ENCODE assay signal across 22 cellular contexts in the genomic region with DNA sequence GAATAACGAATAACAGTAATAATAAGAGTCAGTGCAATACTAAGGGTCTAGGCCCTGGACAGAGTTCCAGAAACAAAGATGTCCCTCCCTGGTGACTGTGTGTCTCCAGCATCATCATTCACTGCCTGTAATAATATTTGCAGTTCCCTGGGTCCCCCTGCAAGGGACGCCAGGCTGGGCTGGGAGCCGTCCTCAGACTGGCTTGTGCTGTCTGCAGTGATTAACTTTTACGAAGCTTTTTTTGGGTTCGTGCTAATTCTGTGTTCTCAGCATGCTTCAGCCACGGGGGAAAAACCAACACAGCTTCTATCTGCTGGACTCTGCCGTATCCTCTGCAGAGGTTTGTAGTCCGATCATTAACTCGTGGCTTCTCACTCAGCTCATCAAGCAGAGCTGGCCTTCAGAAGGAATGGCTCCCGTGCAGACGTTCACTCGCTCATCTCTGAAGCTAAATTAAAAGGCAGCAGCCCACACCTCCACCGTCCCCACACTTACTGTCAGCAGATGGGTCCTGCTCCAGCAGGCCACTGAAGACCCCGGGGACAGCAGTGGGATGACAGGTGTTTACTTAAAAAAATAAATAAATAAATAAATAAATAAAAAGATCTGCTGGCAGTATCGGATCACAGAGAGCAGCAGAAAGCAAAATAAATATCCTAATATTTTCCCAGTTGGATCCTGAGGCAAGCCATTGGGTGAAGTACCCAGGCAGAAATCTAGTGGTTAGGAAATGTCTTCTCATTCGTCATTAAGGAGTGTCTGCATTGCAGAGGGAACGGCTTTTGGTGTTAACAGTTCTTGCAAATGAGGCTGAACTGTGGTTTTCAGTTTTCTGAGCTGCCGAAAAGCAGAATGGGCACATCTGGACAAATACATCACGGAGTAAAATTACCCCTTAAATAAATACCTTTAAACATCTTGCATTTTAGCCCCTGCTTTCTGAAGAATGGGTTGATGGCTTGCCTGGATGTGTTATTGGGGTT.
DNase-seq lines count a peak whose midpoint lies in the region; ATAC-seq and TF ChIP-seq lines count a peak whose summit lies in the region.
"Had no signal": no experiment of that assay in that cellular context is flagged by ENCODE, and none has a peak within 500 bp of the region (broad histone marks: within the 10 kb centered on the region; RNA-seq: fewer than 3 reads in every experiment).

No MANE protein-coding gene starts in this region.

- CTCF ChIA-PET in Caco-2 (lab: Charles Lee), result no interaction called here
- CTCF ChIA-PET in activated CD4-positive, alpha-beta T cell treated with anti-CD3 and anti-CD28 coated beads for 36 hours (lab: Charles Lee), result interaction anchor here (0.6 to 0.7 kb wide), 2 partner anchors 19 kb away, joined by 3 read pairs; no protein-coding TSS in a partner anchor

- H3K4me2 ChIP-seq in Karpas-422 (ENCODE audit: low read depth, low read length, poor library complexity, severe bottlenecking), result peak overlapping the region; percentile 63
- H3K4me2 ChIP-seq: KMS-11, neural progenitor cell had no signal

- H4K20me1 ChIP-seq in Karpas-422 (ENCODE audit: insufficient read depth, low read depth, low read length), result no peaks in the 10 kb centered on the region

- DNase-seq in natural killer cell, result no peak
- DNase-seq in natural killer cell treated with Interleukin-12 subunit alpha and Interleukin-12 subunit beta and Interleukin-15 and Interleukin-18, amount 100 ng/mL, for 72 hours (ENCODE audit: low spot score), result no peak
- peak; percentile 73 for DNase-seq in Karpas-422
- DNase-seq in Caco-2, result no peak
- DNase-seq in iPS-NIHi7 (ENCODE audit: extremely low spot score), result no peak
- DNase-seq in activated CD4-positive, alpha-beta T cell treated with anti-CD3 and anti-CD28 coated beads for 36 hours, result no peak
- DNase-seq: activated naive CD4-positive, alpha-beta T cell treated with anti-CD3 and anti-CD28 coated beads for 36 hours; CD8-positive, alpha-beta memory T cell; effector memory CD4-positive, alpha-beta T cell; erythroblast; foreskin keratinocyte; mammary epithelial cell; NCI-H1694; NCI-H510A; NK-92 treated with Interleukin-12 subunit alpha and Interleukin-12 subunit beta, amount 100 ng/mL, for 24 hours; SIG-M5; spleen had no signal

- H3K9me3 Mint-ChIP-seq in natural killer cell (no peaks in the 10 kb centered on the region), Caco-2 (ENCODE audit: unreplicated experiment) (no peaks in the 10 kb centered on the region)
- no peaks in the 10 kb centered on the region for H3K9me3 Mint-ChIP-seq in natural killer cell treated with Interleukin-12 subunit alpha and Interleukin-12 subunit beta and Interleukin-15 and Interleukin-18, amount 100 ng/mL, for 72 hours
- peaks cover 2% of the 10 kb centered on the region for H3K9me3 Mint-ChIP-seq in activated CD4-positive, alpha-beta T cell treated with anti-CD3 and anti-CD28 coated beads for 36 hours (ENCODE audit: low read depth)
- H3K9me3 Mint-ChIP-seq: activated naive CD4-positive, alpha-beta T cell treated with anti-CD3 and anti-CD28 coated beads for 36 hours; CD8-positive, alpha-beta memory T cell; neural progenitor cell; WTC11 had no signal

- peak overlapping the region; percentile 59 for H3K9ac ChIP-seq in Karpas-422 (ENCODE audit: low read length)
- H3K9ac ChIP-seq: KMS-11, neural progenitor cell had no signal

- no TSS peak for BruUV-seq in Caco-2 (replicated peaks; lab: Mats Ljungman, UMichigan)

- TF ChIP-seq CTCF in natural killer cell (IDR thresholded peaks at IDR 0.05) (no peak), Caco-2 (IDR thresholded peaks at IDR 0.05; ENCODE audit: insufficient read depth in 1 of 2, low read depth in 1 of 2, low read length in 1 of 2, severe bottlenecking in 1 of 2, unreplicated experiment in 1 of 2) (no peak)

- peak overlapping the region; percentile 51; the same call in 1 of the 2 replicates for H3K4me3 ChIP-seq in Karpas-422 (ENCODE audit: low read length)
- no peak overlapping the region for H3K4me3 ChIP-seq in Caco-2 (ENCODE audit: low read depth, low read length)
- H3K4me3 ChIP-seq: neural progenitor cell, spleen had no signal

- H3K4me3 Mint-ChIP-seq in natural killer cell (peak overlapping the region; percentile 47), Caco-2 (ENCODE audit: unreplicated experiment) (no peak overlapping the region)
- no peak overlapping the region for H3K4me3 Mint-ChIP-seq in natural killer cell treated with Interleukin-12 subunit alpha and Interleukin-12 subunit beta and Interleukin-15 and Interleukin-18, amount 100 ng/mL, for 72 hours
- H3K4me3 Mint-ChIP-seq in activated CD4-positive, alpha-beta T cell treated with anti-CD3 and anti-CD28 coated beads for 36 hours, result no peak overlapping the region
- H3K4me3 Mint-ChIP-seq: activated naive CD4-positive, alpha-beta T cell treated with anti-CD3 and anti-CD28 coated beads for 36 hours; CD8-positive, alpha-beta memory T cell; neural progenitor cell; WTC11 had no signal

- no peaks in the 10 kb centered on the region for H3K36me3 Mint-ChIP-seq in natural killer cell
- no peaks in the 10 kb centered on the region for H3K36me3 Mint-ChIP-seq in natural killer cell treated with Interleukin-12 subunit alpha and Interleukin-12 subunit beta and Interleukin-15 and Interleukin-18, amount 100 ng/mL, for 72 hours
- no peaks in the 10 kb centered on the region for H3K36me3 Mint-ChIP-seq in Caco-2 (ENCODE audit: insufficient read depth, unreplicated experiment)
- H3K36me3 Mint-ChIP-seq in activated CD4-positive, alpha-beta T cell treated with anti-CD3 and anti-CD28 coated beads for 36 hours (ENCODE audit: low read depth), result no peaks in the 10 kb centered on the region
- H3K36me3 Mint-ChIP-seq: CD8-positive, alpha-beta memory T cell had no signal

- POLR2A ChIA-PET in Caco-2 (lab: Charles Lee), result no interaction called here
- POLR2A ChIA-PET in activated CD4-positive, alpha-beta T cell treated with anti-CD3 and anti-CD28 coated beads for 36 hours (lab: Charles Lee), result no interaction called here

- intact Hi-C loops in natural killer cell (cut with micrococcal nuclease), result no loop called here
- intact Hi-C loops in Caco-2 (cut with micrococcal nuclease; ENCODE audit: unreplicated experiment), result no loop called here
- intact Hi-C loops in activated CD4-positive, alpha-beta T cell treated with anti-CD3 and anti-CD28 coated beads for 36 hours (cut with DNase I, micrococcal nuclease), result no loop called here

- H3K9me3 ChIP-seq in Karpas-422 (ENCODE audit: low read length) (no peaks in the 10 kb centered on the region), Caco-2 (no peaks in the 10 kb centered on the region)
- H3K9me3 ChIP-seq: spleen had no signal

- H3K27me3 Mint-ChIP-seq in natural killer cell (ENCODE audit: low read depth in 2 of 2), result peaks cover 28 to 37% of the 10 kb centered on the region in 2 donors
- H3K27me3 Mint-ChIP-seq in natural killer cell treated with Interleukin-12 subunit alpha and Interleukin-12 subunit beta and Interleukin-15 and Interleukin-18, amount 100 ng/mL, for 72 hours, result peaks cover 8 to 11% of the 10 kb centered on the region in 2 donors
- peaks cover 10% of the 10 kb centered on the region for H3K27me3 Mint-ChIP-seq in Caco-2 (ENCODE audit: insufficient read depth, unreplicated experiment)
- H3K27me3 Mint-ChIP-seq in activated CD4-positive, alpha-beta T cell treated with anti-CD3 and anti-CD28 coated beads for 36 hours, result no peaks in the 10 kb centered on the region

- H3K4me1 Mint-ChIP-seq in natural killer cell, result peaks cover 12 to 20% of the 10 kb centered on the region in 2 donors
- peaks cover 18 to 20% of the 10 kb centered on the region in 2 donors for H3K4me1 Mint-ChIP-seq in natural killer cell treated with Interleukin-12 subunit alpha and Interleukin-12 subunit beta and Interleukin-15 and Interleukin-18, amount 100 ng/mL, for 72 hours (ENCODE audit: low read depth in 2 of 2)
- peaks cover 9% of the 10 kb centered on the region for H3K4me1 Mint-ChIP-seq in Caco-2 (ENCODE audit: low read depth, unreplicated experiment)
- no peaks in the 10 kb centered on the region for H3K4me1 Mint-ChIP-seq in activated CD4-positive, alpha-beta T cell treated with anti-CD3 and anti-CD28 coated beads for 36 hours

- H3K27ac Mint-ChIP-seq in natural killer cell, result peak overlapping the region in 1 of 2 donors; percentile 36
- no peak overlapping the region for H3K27ac Mint-ChIP-seq in natural killer cell treated with Interleukin-12 subunit alpha and Interleukin-12 subunit beta and Interleukin-15 and Interleukin-18, amount 100 ng/mL, for 72 hours
- no peak overlapping the region for H3K27ac Mint-ChIP-seq in Caco-2 (ENCODE audit: unreplicated experiment)
- H3K27ac Mint-ChIP-seq in activated CD4-positive, alpha-beta T cell treated with anti-CD3 and anti-CD28 coated beads for 36 hours, result no peak overlapping the region
- H3K27ac Mint-ChIP-seq: activated naive CD4-positive, alpha-beta T cell treated with anti-CD3 and anti-CD28 coated beads for 36 hours; WTC11 had no signal

- ATAC-seq in natural killer cell, result peak in 2 of 3 donors; percentile 55 to 80
- no peak for ATAC-seq in natural killer cell treated with Interleukin-12 subunit alpha and Interleukin-12 subunit beta and Interleukin-15 and Interleukin-18, amount 100 ng/mL, for 72 hours
- ATAC-seq in activated CD4-positive, alpha-beta T cell treated with anti-CD3 and anti-CD28 coated beads for 36 hours, result no peak
- ATAC-seq: WTC11 had no signal

- H3K27ac ChIP-seq in Karpas-422 (ENCODE audit: low read length) (peak overlapping the region; percentile 86), cingulate gyrus (ENCODE audit: low read depth, low read length) (peak overlapping the region; percentile 78), temporal lobe (ENCODE audit: low read depth, low read length) (peak overlapping the region; percentile 5)
- H3K27ac ChIP-seq: foreskin keratinocyte, KMS-11, neural progenitor cell, spleen had no signal

- H3K36me3 ChIP-seq in Karpas-422 (ENCODE audit: insufficient read depth, low read length) (no peaks in the 10 kb centered on the region), Caco-2 (ENCODE audit: control insufficient read depth, insufficient read depth, low read length) (no peaks in the 10 kb centered on the region)
- H3K36me3 ChIP-seq: neural progenitor cell had no signal

- H3K9me2 ChIP-seq in Karpas-422 (replicated peaks; ENCODE audit: insufficient read depth, low read length), result no peaks in the 10 kb centered on the region

- H2AFZ ChIP-seq in Karpas-422 (ENCODE audit: low read length), result peak overlapping the region; percentile 59; the same call in 1 of the 2 replicates
- H2AFZ ChIP-seq: neural progenitor cell had no signal

- no peaks in the 10 kb centered on the region for H3K79me2 ChIP-seq in Karpas-422 (ENCODE audit: low read length)

- no peaks in the 10 kb centered on the region for H3K27me3 ChIP-seq in Karpas-422 (ENCODE audit: low read length)
- no peaks in the 10 kb centered on the region for H3K27me3 ChIP-seq in Caco-2 (replicated peaks; ENCODE audit: control insufficient read depth, insufficient read depth, low read length)
- H3K27me3 ChIP-seq: foreskin keratinocyte, neural progenitor cell, spleen had no signal

- H3K4me1 ChIP-seq in Karpas-422 (ENCODE audit: low read length), result peaks cover 65% of the 10 kb centered on the region
- peaks cover 6% of the 10 kb centered on the region; the same call in 1 of the 2 replicates for H3K4me1 ChIP-seq in Caco-2
- H3K4me1 ChIP-seq: neural progenitor cell had no signal

Comparison
In these comparisons a context has a peak if more than half of its experiments do, and no peak if none do; other contexts are left out.
1. ATAC-seq: peak in natural killer cell (2 of 3); none in natural killer cell treated with Interleukin-12 subunit alpha and Interleukin-12 subunit beta and Interleukin-15 and Interleukin-18, amount 100 ng/mL, for 72 hours (0 of 2) and activated CD4-positive, alpha-beta T cell treated with anti-CD3 and anti-CD28 coated beads for 36 hours (single experiment).
2. H3K27ac ChIP-seq: peak in every context shown above with its lines; median percentile 86 in Karpas-422; 78 in cingulate gyrus; 5 in temporal lobe.